ENCODE assay signal across 1 cellular context in the genomic region with DNA sequence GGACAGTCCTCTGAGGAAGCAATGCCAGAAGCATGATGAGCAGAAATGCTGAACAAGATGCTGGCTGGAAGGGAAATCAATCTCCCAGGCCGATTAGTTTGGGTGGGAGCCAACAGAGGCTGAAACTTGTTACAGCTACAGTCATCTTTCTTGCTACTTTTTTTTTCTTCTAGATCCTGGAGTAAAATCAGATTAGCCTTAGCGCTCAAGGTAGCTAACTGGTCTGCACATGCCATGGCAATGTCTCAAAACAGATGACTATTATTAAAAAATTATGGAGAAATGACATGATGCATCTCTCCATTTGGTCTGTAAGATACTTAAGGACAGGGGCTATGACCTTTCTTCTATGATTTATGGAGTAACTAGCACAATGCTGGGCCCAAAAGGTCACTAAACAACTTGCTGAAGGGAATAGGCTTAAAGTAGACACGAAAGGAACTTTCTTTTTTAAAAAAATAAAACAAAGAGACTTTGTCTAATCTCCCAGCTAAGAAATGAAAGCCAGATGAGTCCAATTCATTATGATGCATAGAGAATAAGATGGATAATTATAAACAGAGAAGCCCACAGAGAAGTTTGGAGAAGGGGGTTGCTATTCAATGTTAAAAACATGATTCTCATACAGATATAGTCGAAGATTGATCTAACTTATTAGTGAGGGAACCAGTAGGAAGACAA.
TF ChIP-seq lines count a peak whose summit lies in the region.

No MANE protein-coding gene starts in this region.

TF ChIP-seq in IMR-90, 13 proteins besides CTCF, POLR2A, EP300 and RAD21:
- TF ChIP-seq, protein P1, sequence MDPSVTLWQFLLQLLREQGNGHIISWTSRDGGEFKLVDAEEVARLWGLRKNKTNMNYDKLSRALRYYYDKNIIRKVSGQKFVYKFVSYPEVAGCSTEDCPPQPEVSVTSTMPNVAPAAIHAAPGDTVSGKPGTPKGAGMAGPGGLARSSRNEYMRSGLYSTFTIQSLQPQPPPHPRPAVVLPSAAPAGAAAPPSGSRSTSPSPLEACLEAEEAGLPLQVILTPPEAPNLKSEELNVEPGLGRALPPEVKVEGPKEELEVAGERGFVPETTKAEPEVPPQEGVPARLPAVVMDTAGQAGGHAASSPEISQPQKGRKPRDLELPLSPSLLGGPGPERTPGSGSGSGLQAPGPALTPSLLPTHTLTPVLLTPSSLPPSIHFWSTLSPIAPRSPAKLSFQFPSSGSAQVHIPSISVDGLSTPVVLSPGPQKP (IDR thresholded peaks at IDR 0.05; ENCODE audit: borderline replicate concordance, low read depth, low read length), result no peak
